In the genomic region with DNA sequence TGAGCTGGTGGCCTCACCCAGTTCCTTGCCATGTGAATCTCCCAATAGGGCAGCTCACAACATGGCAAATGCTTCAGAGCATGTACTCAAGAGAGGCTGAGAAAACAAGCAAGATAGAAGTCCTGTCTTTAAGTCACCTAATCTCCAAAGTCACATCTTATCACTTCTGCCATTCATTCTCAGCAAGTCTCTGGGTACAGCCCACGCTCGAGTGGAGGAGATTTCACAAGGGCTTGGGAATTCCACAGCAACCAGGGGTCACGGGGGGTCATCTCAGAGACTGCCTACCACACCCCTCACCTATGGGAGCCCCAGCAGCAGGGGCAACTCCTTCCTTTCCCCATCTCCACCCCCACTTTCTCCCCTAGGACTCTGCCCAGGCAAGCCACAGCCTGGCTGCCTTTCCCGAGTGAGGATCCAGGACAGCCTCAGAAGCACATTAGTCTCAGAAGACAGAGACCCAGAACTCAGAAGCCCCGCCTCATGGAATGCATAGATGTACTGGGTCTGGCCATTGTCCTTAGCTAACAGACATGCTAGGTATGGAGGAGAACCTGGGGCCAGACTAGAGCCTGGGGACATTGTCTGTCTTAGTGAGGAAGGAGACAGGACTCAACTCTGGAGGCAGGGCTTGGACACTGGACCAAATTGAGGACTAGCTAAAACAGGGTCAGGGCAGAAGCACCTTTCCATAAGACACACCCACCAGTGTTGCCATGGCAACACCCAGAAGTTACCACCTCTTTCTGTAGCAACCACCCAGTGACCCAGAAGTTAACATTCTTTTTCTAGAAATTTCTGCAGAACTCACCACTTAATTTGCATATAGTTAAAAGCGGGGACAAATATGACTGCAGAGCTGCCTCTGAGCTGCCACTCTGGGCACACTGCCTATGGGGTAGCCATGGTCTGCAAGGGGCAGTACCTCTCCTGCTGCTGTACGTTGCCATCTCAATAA, we compare ENCODE assay signal across 37 cellular contexts. TPM values are rescaled to one million over a fixed set of nuclear protein-coding genes. Genes with fewer than 3 reads are reported as not detected.
DNase-seq lines count a peak whose midpoint lies in the region; ATAC-seq, FAIRE-seq and TF ChIP-seq lines count a peak whose summit lies in the region.
"Had no signal": no experiment of that assay in that cellular context is flagged by ENCODE, and none has a peak within 500 bp of the region (broad histone marks: within the 10 kb centered on the region; RNA-seq: fewer than 3 reads in every experiment).

No MANE protein-coding gene starts in this region.

- H3K27me3 Mint-ChIP-seq in stimulated activated memory B cell treated with anti-CD40 and anti-IgM and Interleukin-4, amounts not matched to agents 10 μg/mL and 1 μg/mL and 100 μg/mL, for 72 hours, result peaks cover 70% of the 10 kb centered on the region

- no peak for TF ChIP-seq RAD21 in GM12878 (IDR thresholded peaks at IDR 0.05; ENCODE audit: insufficient read depth, low read depth, low read length)

- RAD21 ChIA-PET in GM12878 (lab: Charles Lee; ENCODE audit: unreplicated experiment), result no interaction called here

- H3K4me1 Mint-ChIP-seq in stimulated activated memory B cell treated with anti-CD40 and anti-IgM and Interleukin-4, amounts not matched to agents 10 μg/mL and 1 μg/mL and 100 μg/mL, for 72 hours, result peaks cover 29% of the 10 kb centered on the region

- H3K4me2 ChIP-seq in MM.1S (ENCODE audit: low read depth, low read length) (no peak overlapping the region), GM12878 (ENCODE audit: control insufficient read depth, insufficient read depth) (no peak overlapping the region)
- H3K4me2 ChIP-seq: hepatocyte had no signal

- no peak for TF ChIP-seq EP300 in GM12878 (IDR thresholded peaks at IDR 0.05; ENCODE audit: borderline replicate concordance in 1 of 2, control insufficient read depth in 1 of 2, low read depth in 2 of 2, low read length in 2 of 2)

- no peaks in the 10 kb centered on the region for H3K9me3 ChIP-seq in MM.1S (replicated peaks; ENCODE audit: insufficient read depth, low read length)
- H3K9me3 ChIP-seq in GM12878 (replicated peaks; ENCODE audit: control insufficient read depth, insufficient read depth, low read length), result no peaks in the 10 kb centered on the region
- H3K9me3 ChIP-seq: adrenal gland, gastroesophageal sphincter, mucosa of descending colon, psoas muscle, SJSA1, upper lobe of left lung had no signal

- no peak for TF ChIP-seq POLR2A in GM12878 (IDR thresholded peaks at IDR 0.05; ENCODE audit: low read depth, low read length)

- no peak overlapping the region for H3K4me3 Mint-ChIP-seq in stimulated activated memory B cell treated with anti-CD40 and anti-IgM and Interleukin-4, amounts not matched to agents 10 μg/mL and 1 μg/mL and 100 μg/mL, for 72 hours
- H3K4me3 Mint-ChIP-seq: activated naive CD4-positive, alpha-beta T cell treated with anti-CD3 and anti-CD28 coated beads, Interleukin-2, amount 10 ng/mL, durations not matched to agents 7 days and 5 days; nephron had no signal

- BruUV-seq in GM12878 (replicated peaks; lab: Mats Ljungman, UMichigan), result no TSS peak

- H4K20me1 ChIP-seq in MM.1S (ENCODE audit: insufficient read depth, low read length), result no peaks in the 10 kb centered on the region
- H4K20me1 ChIP-seq in GM12878 (ENCODE audit: control insufficient read depth, insufficient read depth), result no peaks in the 10 kb centered on the region; the same call in 1 of the 2 replicates

- peaks cover 9% of the 10 kb centered on the region for H3K4me1 ChIP-seq in MM.1S (ENCODE audit: low read length)
- peaks cover 6% of the 10 kb centered on the region for H3K4me1 ChIP-seq in GM12878 (ENCODE audit: control insufficient read depth, insufficient read depth, low read length)
- H3K4me1 ChIP-seq: psoas muscle had no signal

- no peak for TF ChIP-seq CTCF in MM.1S (IDR thresholded peaks at IDR 0.05; ENCODE audit: low read length)
- no peak for TF ChIP-seq CTCF in GM12878 (IDR thresholded peaks at IDR 0.05 in 2 of 3, conservative IDR thresholded peaks at IDR 0.05 in 1 of 3; ENCODE audit: control insufficient read depth in 2 of 3, extremely low read depth in 1 of 3, insufficient read depth in 1 of 3, low read depth in 3 of 3, low read length in 3 of 3)

- no peaks in the 10 kb centered on the region for H3K36me3 Mint-ChIP-seq in stimulated activated memory B cell treated with anti-CD40 and anti-IgM and Interleukin-4, amounts not matched to agents 10 μg/mL and 1 μg/mL and 100 μg/mL, for 72 hours
- H3K36me3 Mint-ChIP-seq: activated naive CD4-positive, alpha-beta T cell treated with anti-CD3 and anti-CD28 coated beads, Interleukin-2, amount 10 ng/mL, durations not matched to agents 7 days and 5 days had no signal

- no peaks in the 10 kb centered on the region for H3K9me2 ChIP-seq in MM.1S (replicated peaks; ENCODE audit: insufficient read depth, low read length)

- intact Hi-C loops in GM12878 (cut with micrococcal nuclease; ENCODE audit: unreplicated experiment), result no loop called here

- ATAC-seq in GM12878 (peak; percentile 33), HG02678 (IDR thresholded peaks at IDR 0.05; ENCODE audit: unreplicated experiment) (no peak)
- ATAC-seq in stimulated activated memory B cell treated with anti-CD40 and anti-IgM and Interleukin-4, amounts not matched to agents 10 μg/mL and 1 μg/mL and 100 μg/mL, for 72 hours, result peak; percentile 58
- ATAC-seq: gastroesophageal sphincter, left cardiac atrium, mucosa of descending colon, psoas muscle, sciatic nerve had no signal

- H3K4me3 ChIP-seq in MM.1S (ENCODE audit: low read length) (no peak overlapping the region), GM12878 (no peak overlapping the region)
- H3K4me3 ChIP-seq: adrenal gland, gastroesophageal sphincter, hepatocyte, mucosa of descending colon, psoas muscle, SJSA1, upper lobe of left lung had no signal

- H2AFZ ChIP-seq in MM.1S (ENCODE audit: low read length) (no peak overlapping the region), GM12878 (ENCODE audit: control insufficient read depth, low read depth, low read length) (no peak overlapping the region)
- H2AFZ ChIP-seq: hepatocyte had no signal

- SMC1A ChIA-PET in GM12878 (lab: Charles Lee; ENCODE audit: uncharacterized antibody, unreplicated experiment), result no interaction called here

- H3K27me3 ChIP-seq in MM.1S (replicated peaks; ENCODE audit: insufficient read depth, low read length), result no peaks in the 10 kb centered on the region
- H3K27me3 ChIP-seq in GM12878 (replicated peaks in 1 of 2; ENCODE audit: control insufficient read depth in 2 of 2, insufficient read depth in 2 of 2, low read length in 1 of 2), result peaks cover 1 to 2% of the 10 kb centered on the region in 2 experiments; a peak in 3 of 4 replicates

- no peaks in the 10 kb centered on the region for H3F3A ChIP-seq in MM.1S (ENCODE audit: insufficient read depth, low read length)

- no peak for FAIRE-seq in GM12878 (lab: Jason Lieb, UNC)
- FAIRE-seq: endothelial cell of umbilical vein had no signal

- H3K9ac ChIP-seq in MM.1S (ENCODE audit: low read length) (no peak overlapping the region), GM12878 (ENCODE audit: control insufficient read depth, insufficient read depth, low read length) (no peak overlapping the region)

- in situ Hi-C loops in GM12878 (cut with MboI), result no loop called here

- peak; percentile 28 for DNase-seq in activated CD4-positive, alpha-beta T cell treated with anti-CD3 and anti-CD28 coated beads for 48 hours
- no peak for DNase-seq in activated CD4-positive, alpha-beta T cell treated with anti-CD3 and anti-CD28 coated beads for 1 hour
- DNase-seq in MM.1S (peak; percentile 33), GM12878 (ENCODE audit: low read depth, low spot score) (no peak), NCI-H1436 (lab: John Stamatoyannopoulos, UW) (no peak)
- DNase-seq in stimulated activated CD4-positive, alpha-beta T cell treated with anti-CD3 and anti-CD28 coated beads, Interleukin-1b, Interleukin-23, amount 100 ng/mL, for 48 hours, result no peak
- DNase-seq: 8988T; activated CD4-positive, alpha-beta T cell treated with anti-CD3 and anti-CD28 coated beads, Interleukin-2, amount 50 U/mL, for 1 hour; activated naive CD4-positive, alpha-beta T cell treated with anti-CD3 and anti-CD28 coated beads, Interleukin-2, amount 10 ng/mL, durations not matched to agents 7 days and 5 days; adrenal gland; brain microvascular endothelial cell; DMS79 treated with DMSO at 0.1 percent for 48 hours; GOT3; Kasumi-1; left cardiac atrium; mucosa of descending colon; MV-4-11; NCI-H146; NCI-H2107; NCI-H446 treated with DMSO at 0.1 percent for 48 hours; NCI-H774; psoas muscle; stimulated activated CD4-positive, alpha-beta T cell treated with anti-CD3 and anti-CD28 coated beads, Interleukin-12 subunit alpha, Interleukin-12 subunit beta, amount 100 ng/mL, for 4 hours; stimulated activated CD4-positive, alpha-beta T cell treated with anti-CD3 and anti-CD28 coated beads, Interleukin-4, amount 100 ng/mL, for 24 hours; upper lobe of left lung had no signal

- H3K9me3 Mint-ChIP-seq in stimulated activated memory B cell treated with anti-CD40 and anti-IgM and Interleukin-4, amounts not matched to agents 10 μg/mL and 1 μg/mL and 100 μg/mL, for 72 hours, result no peaks in the 10 kb centered on the region
- H3K9me3 Mint-ChIP-seq: activated naive CD4-positive, alpha-beta T cell treated with anti-CD3 and anti-CD28 coated beads, Interleukin-2, amount 10 ng/mL, durations not matched to agents 7 days and 5 days; nephron had no signal

- no peaks in the 10 kb centered on the region for H3K79me2 ChIP-seq in MM.1S (ENCODE audit: low read length)
- H3K79me2 ChIP-seq in GM12878 (ENCODE audit: control insufficient read depth, insufficient read depth, low read length), result no peaks in the 10 kb centered on the region
- H3K79me2 ChIP-seq: hepatocyte had no signal

- 12% methylated on average over 7 of the region's 7 CpGs for WGBS in GM12878 (ENCODE audit: insufficient coverage, insufficient replicate concordance, low lambda C conversion rate, missing lambda C conversion rate)

- H3K27ac Mint-ChIP-seq in stimulated activated memory B cell treated with anti-CD40 and anti-IgM and Interleukin-4, amounts not matched to agents 10 μg/mL and 1 μg/mL and 100 μg/mL, for 72 hours, result no peak overlapping the region
- H3K27ac Mint-ChIP-seq: activated naive CD4-positive, alpha-beta T cell treated with anti-CD3 and anti-CD28 coated beads, Interleukin-2, amount 10 ng/mL, durations not matched to agents 7 days and 5 days; nephron had no signal

- CTCF ChIA-PET in GM12878 (lab: Yijun Ruan, JAX), result interaction anchor here (1.2 to 4.8 kb wide), 4 partner anchors 17 to 413 kb away, joined by 3 to 25 read pairs (median 5); no protein-coding TSS in a partner anchor

- H3K27ac ChIP-seq in MM.1S (ENCODE audit: low read length), result no peak overlapping the region
- no peak overlapping the region for H3K27ac ChIP-seq in GM12878 (ENCODE audit: control insufficient read depth, insufficient read depth)
- H3K27ac ChIP-seq: adrenal gland, brain microvascular endothelial cell, gastroesophageal sphincter, hepatocyte, HL-60, psoas muscle, SJSA1, upper lobe of left lung had no signal

- POLR2A ChIA-PET in GM12878 (lab: Charles Lee), result no interaction called here

- no peaks in the 10 kb centered on the region for H3K36me3 ChIP-seq in MM.1S (replicated peaks; ENCODE audit: insufficient read depth, low read length)
- H3K36me3 ChIP-seq in GM12878 (ENCODE audit: control insufficient read depth in 2 of 2, insufficient read depth in 2 of 2, low read length in 1 of 2), result no peaks in the 10 kb centered on the region
- H3K36me3 ChIP-seq: adrenal gland, brain microvascular endothelial cell, gastroesophageal sphincter, SJSA1, upper lobe of left lung had no signal

RNA-seq across cellular contexts. Expression of a gene that starts 27.3 kb away (rescaled TPM):
- total RNA-seq in GM12878 (2013; cell fraction: nucleolus; rRNA removed), result not detected in 2 replicates
- not detected in 2 replicates for total RNA-seq in GM12878 (2014; rRNA removed)
- not detected in 2 replicates for total RNA-seq in GM12878 (2014; rRNA removed; fragmentation: Illumina TruSeq; extraction: Trizol)
- total RNA-seq in GM12878 (2021), result not detected in 2 replicates
- not detected for polyA plus RNA-seq in GM12878 (2011; ENCODE audit: low read depth)
- not detected in 2 replicates for polyA plus RNA-seq in GM12878 (2011; rRNA removed)
- polyA plus RNA-seq in GM12878 (2011; cell fraction: cytosol; rRNA removed), result not detected in 2 replicates
- not detected in 2 replicates for polyA plus RNA-seq in GM12878 (2011; cell fraction: nucleus; rRNA removed)
- not detected in 2 replicates for polyA plus RNA-seq in GM12878 (2012)
- not detected in 2 replicates for polyA plus RNA-seq in GM12878 (2014; fragmentation: Illumina TruSeq; extraction: Trizol)
- not detected for polyA plus RNA-seq in GM12878 (2014; fragmentation: Nextera tagmentation; extraction: Ambion mirVana)
- not detected in 2 replicates for polyA plus RNA-seq in GM12878 (2014; rRNA removed)
- polyA plus RNA-seq in GM12878 (2016; fragmentation: Nextera tagmentation; extraction: Ambion mirVana), result not detected
- polyA minus RNA-seq in GM12878 (2011; rRNA and poly(A)+ RNA removed), result 0.10 TPM in 1 of 2 replicates, not detected in the other
- not detected in 2 replicates for polyA minus RNA-seq in GM12878 (2011; cell fraction: cytosol; rRNA and poly(A)+ RNA removed)
- not detected in 2 replicates for polyA minus RNA-seq in GM12878 (2011; cell fraction: nucleus; rRNA and poly(A)+ RNA removed)
- total RNA-seq: adrenal gland, endothelial cell of umbilical vein, gastroesophageal sphincter, hepatocyte, lung microvascular endothelial cell, omental fat pad, psoas muscle, RPMI7951, sciatic nerve, SJSA1, upper lobe of left lung had no signal
- polyA plus RNA-seq: adrenal gland, endothelial cell of umbilical vein, psoas muscle had no signal

Comparison
In these comparisons a context has a peak if more than half of its experiments do, and no peak if none do; other contexts are left out.
1. DNase-seq: peak in activated CD4-positive, alpha-beta T cell treated with anti-CD3 and anti-CD28 coated beads for 48 hours (single experiment) and MM.1S (single experiment); none in activated CD4-positive, alpha-beta T cell treated with anti-CD3 and anti-CD28 coated beads for 1 hour (single experiment), GM12878 (single experiment), NCI-H1436 (single experiment) and stimulated activated CD4-positive, alpha-beta T cell treated with anti-CD3 and anti-CD28 coated beads, Interleukin-1b, Interleukin-23, amount 100 ng/mL, for 48 hours (single experiment).